8 cellular contexts compared by ENCODE assay signal in the genomic region with DNA sequence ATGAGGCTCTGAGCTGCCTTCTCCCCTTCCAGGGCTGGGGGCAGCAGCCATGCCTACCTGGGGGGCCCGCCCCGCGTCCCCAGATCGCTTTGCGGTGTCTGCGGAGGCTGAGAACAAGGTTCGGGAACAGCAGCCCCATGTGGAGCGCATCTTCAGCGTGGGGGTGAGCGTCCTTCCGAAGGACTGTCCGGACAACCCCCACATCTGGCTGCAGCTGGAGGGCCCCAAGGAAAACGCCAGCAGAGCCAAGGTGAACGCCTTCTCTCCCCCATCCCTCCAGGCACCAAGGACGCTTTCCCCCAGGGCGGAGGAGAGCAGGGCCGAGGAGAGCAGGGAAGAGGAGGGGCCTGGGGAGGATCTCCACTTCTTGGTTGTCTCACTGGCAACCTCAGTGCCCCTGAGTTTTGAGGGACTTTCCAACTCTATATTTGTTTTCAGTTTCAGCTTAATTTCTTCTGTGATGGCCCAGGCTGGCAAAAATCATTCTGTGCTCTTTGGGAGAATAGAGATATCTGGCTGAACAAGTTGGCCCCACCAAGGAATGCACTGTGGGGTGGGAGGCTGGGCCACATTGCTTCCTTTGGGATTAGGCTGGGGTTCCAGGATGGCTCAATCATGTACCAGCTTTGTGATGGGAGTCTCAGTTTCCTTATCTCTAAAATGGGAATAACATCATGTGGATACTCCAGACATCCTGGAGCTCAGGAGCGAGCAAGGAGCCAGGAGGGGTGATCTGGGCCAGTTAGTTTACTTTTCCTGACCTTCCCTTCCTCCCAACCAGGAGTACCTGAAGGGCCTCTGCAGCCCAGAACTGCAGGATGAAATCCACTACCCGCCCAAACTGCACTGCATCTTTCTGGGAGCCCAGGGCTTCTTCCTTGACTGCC. TPM values are rescaled to one million over a fixed set of nuclear protein-coding genes. Genes with fewer than 3 reads are reported as not detected.
DNase-seq lines count a peak whose midpoint lies in the region; ATAC-seq and TF ChIP-seq lines count a peak whose summit lies in the region.

No MANE protein-coding gene starts in this region.

- no peak overlapping the region for H2BK12ac ChIP-seq in neuronal stem cell (ENCODE audit: low read length)

- no peak overlapping the region for H4K91ac ChIP-seq in neuronal stem cell (ENCODE audit: low read depth, low read length, poor library complexity)

- no peak overlapping the region for H2BK5ac ChIP-seq in neuronal stem cell (ENCODE audit: low read length)

- ATAC-seq in GM18861 (IDR thresholded peaks at IDR 0.05; ENCODE audit: unreplicated experiment) (peak; percentile 33), HG03095 (IDR thresholded peaks at IDR 0.05; ENCODE audit: unreplicated experiment) (no peak)
- ATAC-seq in activated CD8-positive, alpha-beta memory T cell treated with anti-CD3 and anti-CD28 coated beads, Interleukin-2, amount 10 ng/mL, durations not matched to agents 7 days and 5 days = peak; percentile 34

- TF ChIP-seq CTCF in esophagus squamous epithelium (IDR thresholded peaks at IDR 0.05) = peak in 1 of 6 experiments; percentile 17
- TF ChIP-seq CTCF in uterus (IDR thresholded peaks at IDR 0.05) = no peak

- peak overlapping the region; percentile 93 to 99 (median 98) for H3K27ac ChIP-seq in esophagus squamous epithelium
- no peak overlapping the region for H3K27ac ChIP-seq in neuronal stem cell (replicated peaks; ENCODE audit: low read length)
- H3K27ac ChIP-seq in uterus = peak overlapping the region; percentile 85 to 95

- no peak overlapping the region for H3K4ac ChIP-seq in neuronal stem cell (ENCODE audit: low read length)

- peak overlapping the region; percentile 89 for H3K4me3 Mint-ChIP-seq in activated CD8-positive, alpha-beta memory T cell treated with anti-CD3 and anti-CD28 coated beads, Interleukin-2, amount 10 ng/mL, durations not matched to agents 7 days and 5 days

- H2BK15ac ChIP-seq in neuronal stem cell (ENCODE audit: low read length) = no peak overlapping the region

- 10 to 13% methylated on average over 5 to 16 of the region's 19 CpGs for WGBS in esophagus squamous epithelium, 2 donors
- no CpG with 5 or more reads among the region's 19 CpGs for WGBS in neuronal stem cell (ENCODE audit: extremely low coverage in 2 of 2, insufficient read length in 2 of 2, insufficient replicate concordance in 1 of 2), 2 donors

- H3K9ac ChIP-seq in neuronal stem cell (ENCODE audit: low read depth, low read length, poor library complexity) = peak overlapping the region; percentile 60

- peak; percentile 23 for DNase-seq in HT1080 (ENCODE audit: low read depth)
- DNase-seq in activated CD8-positive, alpha-beta memory T cell treated with anti-CD3 and anti-CD28 coated beads, Interleukin-2, amount 10 ng/mL, durations not matched to agents 7 days and 5 days = peak; percentile 74
- DNase-seq in esophagus squamous epithelium (lab: John Stamatoyannopoulos, UW) = no peak
- DNase-seq in neuronal stem cell (ENCODE audit: low spot score) = no peak
- DNase-seq in uterus = peak; percentile 18 to 47
- no peak for DNase-seq in cortex of kidney (lab: John Stamatoyannopoulos, UW)

- H2BK120ac ChIP-seq in neuronal stem cell (ENCODE audit: low read depth, low read length) = no peak overlapping the region

- H3K27me3 Mint-ChIP-seq in activated CD8-positive, alpha-beta memory T cell treated with anti-CD3 and anti-CD28 coated beads, Interleukin-2, amount 10 ng/mL, durations not matched to agents 7 days and 5 days = no peaks in the 10 kb centered on the region

- no peaks in the 10 kb centered on the region for H3K9me3 Mint-ChIP-seq in activated CD8-positive, alpha-beta memory T cell treated with anti-CD3 and anti-CD28 coated beads, Interleukin-2, amount 10 ng/mL, durations not matched to agents 7 days and 5 days (ENCODE audit: low read depth)

- no peak overlapping the region for H4K8ac ChIP-seq in neuronal stem cell (ENCODE audit: low read depth, low read length)

- H3K27ac Mint-ChIP-seq in activated CD8-positive, alpha-beta memory T cell treated with anti-CD3 and anti-CD28 coated beads, Interleukin-2, amount 10 ng/mL, durations not matched to agents 7 days and 5 days = peak overlapping the region; percentile 96

- peak overlapping the region; percentile 17 for H3K14ac ChIP-seq in neuronal stem cell (ENCODE audit: low read length)

- H3K36me3 Mint-ChIP-seq in activated CD8-positive, alpha-beta memory T cell treated with anti-CD3 and anti-CD28 coated beads, Interleukin-2, amount 10 ng/mL, durations not matched to agents 7 days and 5 days = peaks cover 18% of the 10 kb centered on the region

- H3K27me3 ChIP-seq in esophagus squamous epithelium (no peaks in the 10 kb centered on the region), neuronal stem cell (ENCODE audit: control insufficient read depth in 3 of 3, insufficient read depth in 3 of 3, low read depth in 1 of 3, low read length in 3 of 3) (peaks cover 0 to 13% (median 3%) of the 10 kb centered on the region in 3 experiments), uterus (no peaks in the 10 kb centered on the region)

- H3K36me3 ChIP-seq in esophagus squamous epithelium (peaks cover 14 to 46% (median 15%) of the 10 kb centered on the region in 3 donors), neuronal stem cell (replicated peaks in 1 of 2; ENCODE audit: control insufficient read depth in 2 of 2, insufficient read depth in 2 of 2, low read length in 2 of 2) (peaks cover 14 to 31% of the 10 kb centered on the region in 2 donors), uterus (no peaks in the 10 kb centered on the region)

- peak overlapping the region; percentile 58 for H3K18ac ChIP-seq in neuronal stem cell (ENCODE audit: low read length)

- peak overlapping the region; percentile 80 for H2AFZ ChIP-seq in neuronal stem cell (ENCODE audit: low read length)

- intact Hi-C loops in esophagus squamous epithelium (cut with DNase I) (loop anchor here (5.0 kb wide), 2 partner anchors 64 to 99 kb away; a partner anchor contains a TSS), uterus (cut with DNase I; ENCODE audit: low total_unique reads) (loop anchor here (5.0 to 10.0 kb wide), 3 partner anchors 64 to 196 kb away; a partner anchor contains a TSS)

- peak overlapping the region; percentile 38 for H3K23ac ChIP-seq in neuronal stem cell (ENCODE audit: low read depth, low read length, poor library complexity)

- peaks cover 26 to 77% (median 39%) of the 10 kb centered on the region in 3 donors for H3K4me1 ChIP-seq in esophagus squamous epithelium
- H3K4me1 ChIP-seq in neuronal stem cell (ENCODE audit: control insufficient read depth in 2 of 2, insufficient read depth in 1 of 2, low read depth in 1 of 2, low read length in 2 of 2) = peaks cover 9% of the 10 kb centered on the region in 2 donors
- peaks cover 0 to 11% of the 10 kb centered on the region in 2 donors for H3K4me1 ChIP-seq in uterus

- H3K79me1 ChIP-seq in neuronal stem cell (ENCODE audit: low read depth, low read length) = peaks cover 11% of the 10 kb centered on the region

- H3K4me3 ChIP-seq in esophagus squamous epithelium (peak overlapping the region; percentile 59 to 88 (median 80)), neuronal stem cell (ENCODE audit: low read length in 2 of 2) (peak overlapping the region; percentile 71 to 74), uterus (peak overlapping the region; percentile 62 to 82)

- TF ChIP-seq POLR2A in esophagus squamous epithelium (IDR thresholded peaks at IDR 0.05) (no peak), uterus (IDR thresholded peaks at IDR 0.05) (no peak)

- H3K4me2 ChIP-seq in neuronal stem cell (ENCODE audit: insufficient read depth, low read length, poor library complexity, severe bottlenecking) = peak overlapping the region; percentile 74

- H3K9me3 ChIP-seq in esophagus squamous epithelium (no peaks in the 10 kb centered on the region), neuronal stem cell (replicated peaks in 1 of 2; ENCODE audit: control insufficient read depth in 2 of 2, insufficient read depth in 1 of 2, low read depth in 1 of 2, low read length in 2 of 2) (no peaks in the 10 kb centered on the region), uterus (no peaks in the 10 kb centered on the region)

- peak overlapping the region; percentile 42 for H2AK5ac ChIP-seq in neuronal stem cell (ENCODE audit: low read depth, low read length)

- peaks cover 48% of the 10 kb centered on the region for H3K4me1 Mint-ChIP-seq in activated CD8-positive, alpha-beta memory T cell treated with anti-CD3 and anti-CD28 coated beads, Interleukin-2, amount 10 ng/mL, durations not matched to agents 7 days and 5 days

- CTCF ChIA-PET in activated CD8-positive, alpha-beta memory T cell treated with anti-CD3 and anti-CD28 coated beads, Interleukin-2, amount 10 ng/mL, durations not matched to agents 7 days and 5 days (lab: Charles Lee) = interaction anchor here (0.6 to 16.8 kb wide), 55 partner anchors 8 to 1841 kb away, joined by 3 to 854 read pairs (median 4); a partner anchor contains a TSS

RNA-seq across cellular contexts. Expression of a gene that starts 1.2 kb away (rescaled TPM):
- total RNA-seq in HT1080 (2014; rRNA removed; shearing (Covaris generic)) = 18.0 and 20.8 TPM in 2 replicates
- polyA plus RNA-seq in HT1080 (2015; cell fraction: cytosol; rRNA removed) = 16.2 and 17.5 TPM in 2 replicates
- 33.9 and 42.3 TPM in 2 replicates for polyA plus RNA-seq in HT1080 (2015; cell fraction: nucleus; rRNA removed)
- total RNA-seq in activated CD8-positive, alpha-beta memory T cell treated with anti-CD3 and anti-CD28 coated beads, Interleukin-2, amount 10 ng/mL, durations not matched to agents 7 days and 5 days = 10 to 100 TPM; 73.3 to 81.2 TPM
- total RNA-seq in esophagus squamous epithelium (10 to 100 TPM; 35.6 to 68.9 (median 42.9) TPM), uterus (10 to 100 TPM; 16.5 to 88.6 (median 66.1) TPM)
- polyA plus RNA-seq in neuronal stem cell (2013, experiment 1 of 2) = 18.3 TPM
- polyA plus RNA-seq in neuronal stem cell (2013, experiment 2 of 2) = 18.2 TPM

RNA-seq across cellular contexts. Expression of a gene that starts 1.5 kb away (rescaled TPM):
- 0.35 and 0.84 TPM in 2 replicates for total RNA-seq in HT1080 (2014; rRNA removed; shearing (Covaris generic))
- polyA plus RNA-seq in HT1080 (2015; cell fraction: cytosol; rRNA removed) = 0.92 and 1.2 TPM in 2 replicates
- 3.9 and 6.7 TPM in 2 replicates for polyA plus RNA-seq in HT1080 (2015; cell fraction: nucleus; rRNA removed)
- 1 to 10 TPM; 5.0 to 7.1 TPM for total RNA-seq in activated CD8-positive, alpha-beta memory T cell treated with anti-CD3 and anti-CD28 coated beads, Interleukin-2, amount 10 ng/mL, durations not matched to agents 7 days and 5 days
- total RNA-seq in esophagus squamous epithelium (under 1 TPM in 3 of 4 donors, not detected in 1; 0.13 to 0.95 (median 0.85) TPM), uterus (1 to 10 TPM in 3 of 4 donors, not detected in 1; 1.3 to 3.3 (median 3.2) TPM)
- 0.59 TPM for polyA plus RNA-seq in neuronal stem cell (2013, experiment 1 of 2)
- 0.32 TPM for polyA plus RNA-seq in neuronal stem cell (2013, experiment 2 of 2)

RNA-seq across cellular contexts. Expression of a gene that starts 11.7 kb away (rescaled TPM):
- 11.7 and 21.9 TPM in 2 replicates for total RNA-seq in HT1080 (2014; rRNA removed; shearing (Covaris generic))
- 42.6 and 43.1 TPM in 2 replicates for polyA plus RNA-seq in HT1080 (2015; cell fraction: cytosol; rRNA removed)
- polyA plus RNA-seq in HT1080 (2015; cell fraction: nucleus; rRNA removed) = 104 and 122 TPM in 2 replicates
- 10 to 100 TPM; 45.6 to 45.9 TPM for total RNA-seq in activated CD8-positive, alpha-beta memory T cell treated with anti-CD3 and anti-CD28 coated beads, Interleukin-2, amount 10 ng/mL, durations not matched to agents 7 days and 5 days
- 10 to 100 TPM; 16.1 to 36.0 (median 20.4) TPM for total RNA-seq in esophagus squamous epithelium
- 56.9 TPM for polyA plus RNA-seq in neuronal stem cell (2013, experiment 1 of 2)
- polyA plus RNA-seq in neuronal stem cell (2013, experiment 2 of 2) = 53.2 TPM
- 10 to 100 TPM; 12.8 to 87.5 (median 33.0) TPM for total RNA-seq in uterus

RNA-seq across cellular contexts. Expression of a gene that starts 32.1 kb away (rescaled TPM):
- total RNA-seq in HT1080 (2014; rRNA removed; shearing (Covaris generic)) = 0.03 and 0.05 TPM in 2 replicates
- 0.01 and 0.02 TPM in 2 replicates for polyA plus RNA-seq in HT1080 (2015; cell fraction: cytosol; rRNA removed)
- polyA plus RNA-seq in HT1080 (2015; cell fraction: nucleus; rRNA removed) = 0.04 and 0.15 TPM in 2 replicates
- total RNA-seq in activated CD8-positive, alpha-beta memory T cell treated with anti-CD3 and anti-CD28 coated beads, Interleukin-2, amount 10 ng/mL, durations not matched to agents 7 days and 5 days = under 1 TPM; 0.05 to 0.50 TPM
- total RNA-seq in esophagus squamous epithelium (10 to 100 TPM in 3 of 4 donors, 1 to 10 TPM in 1; 4.7 to 14.7 (median 11.8) TPM), uterus (10 to 100 TPM in 3 of 4 donors, 1 to 10 TPM in 1; 4.9 to 51.1 (median 27.3) TPM)
- polyA plus RNA-seq in neuronal stem cell (2013, experiment 1 of 2) = 16.1 TPM
- 16.0 TPM for polyA plus RNA-seq in neuronal stem cell (2013, experiment 2 of 2)

Comparison
In these comparisons a context has a peak if more than half of its experiments do, and no peak if none do; other contexts are left out.
1. DNase-seq: peak in HT1080 (single experiment), activated CD8-positive, alpha-beta memory T cell treated with anti-CD3 and anti-CD28 coated beads, Interleukin-2, amount 10 ng/mL, durations not matched to agents 7 days and 5 days (single experiment) and uterus (2 of 2); none in esophagus squamous epithelium (single experiment), neuronal stem cell (single experiment) and cortex of kidney (single experiment).
2. Peak in every context shown above with its lines, with median percentiles within 50 percentile points of each other: H3K4me3 ChIP-seq.